ENCODE assay signal across 9 cellular contexts in genomic region chr9:71897573-71897972, GRCh38. TPM values are rescaled to one million over a fixed set of nuclear protein-coding genes. Genes with fewer than 3 reads are reported as not detected.
DNase-seq lines count a peak whose midpoint lies in the region; ATAC-seq and TF ChIP-seq lines count a peak whose summit lies in the region.
"Had no signal": no experiment of that assay in that cellular context is flagged by ENCODE, and none has a peak within 500 bp of the region (broad histone marks: within the 10 kb centered on the region; RNA-seq: fewer than 3 reads in every experiment).

No MANE protein-coding gene starts in this region.

- no peaks in the 10 kb centered on the region for H3K9me2 ChIP-seq in SU-DHL-6 (replicated peaks; ENCODE audit: insufficient read depth, low read length)

- no peaks in the 10 kb centered on the region for H4K20me1 ChIP-seq in SU-DHL-6 (ENCODE audit: low read depth, low read length)

- H3K4me1 Mint-ChIP-seq in activated naive CD4-positive, alpha-beta T cell treated with anti-CD3 and anti-CD28 coated beads for 36 hours (ENCODE audit: low read depth): peaks cover 66% of the 10 kb centered on the region
- peaks cover 88% of the 10 kb centered on the region for H3K4me1 Mint-ChIP-seq in stimulated activated naive CD8-positive, alpha-beta T cell treated with anti-CD3 and anti-CD28 coated beads, Interleukin-15, Interleukin-2, amounts not matched to agents 100 ng/mL and 50 ng/mL, for 24 hours (ENCODE audit: low read depth)

- H3K9ac ChIP-seq in SU-DHL-6 (ENCODE audit: low read length): no peak overlapping the region

- peak; percentile 47 for ATAC-seq in HG03039 (IDR thresholded peaks at IDR 0.05; ENCODE audit: unreplicated experiment)
- ATAC-seq in sciatic nerve: no peak

- no peaks in the 10 kb centered on the region for H3K27me3 Mint-ChIP-seq in activated naive CD4-positive, alpha-beta T cell treated with anti-CD3 and anti-CD28 coated beads for 36 hours (ENCODE audit: low read depth)
- no peaks in the 10 kb centered on the region for H3K27me3 Mint-ChIP-seq in stimulated activated naive CD8-positive, alpha-beta T cell treated with anti-CD3 and anti-CD28 coated beads, Interleukin-15, Interleukin-2, amounts not matched to agents 100 ng/mL and 50 ng/mL, for 24 hours

- DNase-seq in activated naive CD4-positive, alpha-beta T cell treated with anti-CD3 and anti-CD28 coated beads for 36 hours: peak; percentile 33
- no peak for DNase-seq in activated naive CD4-positive, alpha-beta T cell treated with anti-CD3 and anti-CD28 coated beads, Interleukin-2, amount 50 U/mL, for 16 hours
- DNase-seq in sciatic nerve (ENCODE audit: low spot score): no peak
- no peak for DNase-seq in G401 (ENCODE audit: low spot score)
- no peak for DNase-seq in NCI-H446 treated with DMSO at 0.1 percent for 48 hours (lab: John Stamatoyannopoulos, UW)

- no peaks in the 10 kb centered on the region for H3K9me3 ChIP-seq in SU-DHL-6 (ENCODE audit: insufficient read depth, low read length)

- H3K79me2 ChIP-seq in SU-DHL-6 (ENCODE audit: insufficient read depth, low read length): peaks cover 69% of the 10 kb centered on the region

- no peaks in the 10 kb centered on the region for H3K36me3 ChIP-seq in SU-DHL-6 (ENCODE audit: low read length)

- H3K9me3 Mint-ChIP-seq in activated naive CD4-positive, alpha-beta T cell treated with anti-CD3 and anti-CD28 coated beads for 36 hours: peaks cover 1% of the 10 kb centered on the region
- no peaks in the 10 kb centered on the region for H3K9me3 Mint-ChIP-seq in stimulated activated naive CD8-positive, alpha-beta T cell treated with anti-CD3 and anti-CD28 coated beads, Interleukin-15, Interleukin-2, amounts not matched to agents 100 ng/mL and 50 ng/mL, for 24 hours

- in situ Hi-C loops in G401 (cut with HindIII; ENCODE audit: low sequenced_read_pairs): no loop called here

- H3K27ac Mint-ChIP-seq in activated naive CD4-positive, alpha-beta T cell treated with anti-CD3 and anti-CD28 coated beads for 36 hours: no peak overlapping the region
- no peak overlapping the region for H3K27ac Mint-ChIP-seq in stimulated activated naive CD8-positive, alpha-beta T cell treated with anti-CD3 and anti-CD28 coated beads, Interleukin-15, Interleukin-2, amounts not matched to agents 100 ng/mL and 50 ng/mL, for 24 hours

- no peak overlapping the region for H2AFZ ChIP-seq in SU-DHL-6 (ENCODE audit: low read depth, low read length, severe bottlenecking)

- H3K27ac ChIP-seq in SU-DHL-6 (ENCODE audit: low read depth, low read length): peak overlapping the region; percentile 71
- H3K27ac ChIP-seq: SK-N-MC had no signal

- H3K4me3 Mint-ChIP-seq in activated naive CD4-positive, alpha-beta T cell treated with anti-CD3 and anti-CD28 coated beads for 36 hours: no peak overlapping the region
- H3K4me3 Mint-ChIP-seq in stimulated activated naive CD8-positive, alpha-beta T cell treated with anti-CD3 and anti-CD28 coated beads, Interleukin-15, Interleukin-2, amounts not matched to agents 100 ng/mL and 50 ng/mL, for 24 hours: peak overlapping the region; percentile 22

- no peaks in the 10 kb centered on the region for H3K27me3 ChIP-seq in SU-DHL-6 (ENCODE audit: low read length)

- H3K36me3 Mint-ChIP-seq in activated naive CD4-positive, alpha-beta T cell treated with anti-CD3 and anti-CD28 coated beads for 36 hours (ENCODE audit: low read depth): peaks cover 3% of the 10 kb centered on the region
- H3K36me3 Mint-ChIP-seq in stimulated activated naive CD8-positive, alpha-beta T cell treated with anti-CD3 and anti-CD28 coated beads, Interleukin-15, Interleukin-2, amounts not matched to agents 100 ng/mL and 50 ng/mL, for 24 hours (ENCODE audit: low read depth): peaks cover 5% of the 10 kb centered on the region

- CTCF ChIA-PET in activated naive CD4-positive, alpha-beta T cell treated with anti-CD3 and anti-CD28 coated beads for 36 hours (lab: Charles Lee): interaction anchor here (0.6 to 2.6 kb wide), 3 partner anchors 78 to 91 kb away, joined by 4 to 8 read pairs (median 4); no protein-coding TSS in a partner anchor

- H3F3A ChIP-seq in SU-DHL-6 (ENCODE audit: insufficient read depth): 0 out of 2 replicates have a peak, but pooled peaks cover 8% of the 10 kb centered on the region

- TF ChIP-seq CTCF in SU-DHL-6 (IDR thresholded peaks at IDR 0.05; ENCODE audit: insufficient read depth, low read length, poor library complexity, severe bottlenecking): no peak

- peak overlapping the region; percentile 56 for H3K4me2 ChIP-seq in SU-DHL-6 (ENCODE audit: low read depth, low read length, poor library complexity, severe bottlenecking)

- no peak overlapping the region for H3K4me3 ChIP-seq in SU-DHL-6 (ENCODE audit: insufficient read depth, low read length, poor library complexity, severe bottlenecking)
- H3K4me3 ChIP-seq: SK-N-MC had no signal

- intact Hi-C loops in activated naive CD4-positive, alpha-beta T cell treated with anti-CD3 and anti-CD28 coated beads for 36 hours (cut with micrococcal nuclease): loop anchor here (2.0 kb wide), 1 partner anchor 13 kb away; the partner anchor contains the start of genes ABHD17B and C9orf85
- intact Hi-C loops in sciatic nerve (cut with DNase I): no loop called here

RNA-seq across cellular contexts. Expression of gene ABHD17B, which starts 13.4 kb away (rescaled TPM):
- total RNA-seq in activated naive CD4-positive, alpha-beta T cell treated with anti-CD3 and anti-CD28 coated beads for 36 hours: 10 to 100 TPM; 10.2 to 11.1 TPM
- total RNA-seq in sciatic nerve: 14.4 TPM
- 38.2 and 46.1 TPM in 2 replicates for total RNA-seq in G401 (2014; rRNA removed; shearing (Covaris generic))

RNA-seq across cellular contexts. Expression of gene C9orf85, which starts 13.9 kb away (rescaled TPM):
- total RNA-seq in activated naive CD4-positive, alpha-beta T cell treated with anti-CD3 and anti-CD28 coated beads for 36 hours: 1 to 10 TPM; 6.2 to 6.7 TPM
- 12.2 TPM for total RNA-seq in sciatic nerve
- total RNA-seq in G401 (2014; rRNA removed; shearing (Covaris generic)): 23.7 and 27.5 TPM in 2 replicates
